ENCODE assay signal across 2 cellular contexts in genomic region chr10:73244866-73245477, GRCh38.
TF ChIP-seq lines count a peak whose summit lies in the region.

No MANE protein-coding gene starts in this region.

TF ChIP-seq in SK-N-SH treated with all-trans-retinoic acid at 6 μM for 48 hours, 23 proteins besides CTCF, POLR2A, EP300 and RAD21 (continued from another document):
- TF ChIP-seq POU6F1 (CRISPR knock-in tag; IDR thresholded peaks at IDR 0.05; ENCODE audit: borderline replicate concordance, low read depth) (no peak), ZNF565 (CRISPR knock-in tag; conservative IDR thresholded peaks at IDR 0.05; ENCODE audit: low read depth) (no peak), BACH2 (CRISPR knock-in tag; IDR thresholded peaks at IDR 0.05; ENCODE audit: borderline replicate concordance) (no peak), ZNF70 (CRISPR knock-in tag; IDR thresholded peaks at IDR 0.05) (no peak), ISL1 (CRISPR knock-in tag; IDR thresholded peaks at IDR 0.05) (no peak), CREB5 (CRISPR knock-in tag; IDR thresholded peaks at IDR 0.05; ENCODE audit: low read depth) (no peak), ZC3H10 (CRISPR knock-in tag; IDR thresholded peaks at IDR 0.05) (no peak), ZFP3 (CRISPR knock-in tag; IDR thresholded peaks at IDR 0.05) (no peak), CSDC2 (CRISPR knock-in tag; IDR thresholded peaks at IDR 0.05) (no peak), RARB (CRISPR knock-in tag; IDR thresholded peaks at IDR 0.05) (no peak), ARNTL (CRISPR knock-in tag; IDR thresholded peaks at IDR 0.05; ENCODE audit: borderline replicate concordance, low read depth) (no peak), GLIS3 (CRISPR knock-in tag; IDR thresholded peaks at IDR 0.05) (no peak), PATZ1 (CRISPR knock-in tag; IDR thresholded peaks at IDR 0.05; ENCODE audit: borderline replicate concordance) (no peak), PPARA (CRISPR knock-in tag; IDR thresholded peaks at IDR 0.05; ENCODE audit: borderline replicate concordance) (no peak), CSRNP3 (CRISPR knock-in tag; IDR thresholded peaks at IDR 0.05) (no peak), TOX (CRISPR knock-in tag; IDR thresholded peaks at IDR 0.05; ENCODE audit: borderline replicate concordance) (no peak), ZNF8 (CRISPR knock-in tag; IDR thresholded peaks at IDR 0.05) (no peak), ZFP30 (CRISPR knock-in tag; IDR thresholded peaks at IDR 0.05) (no peak), ESRRG (CRISPR knock-in tag; IDR thresholded peaks at IDR 0.05) (no peak)

TF ChIP-seq in endothelial cell of umbilical vein, 7 proteins besides CTCF, POLR2A, EP300 and RAD21 (continued from another document):
- no peak for TF ChIP-seq FOS (IDR thresholded peaks at IDR 0.05; ENCODE audit: borderline replicate concordance, insufficient read depth, low read length)
- no peak for TF ChIP-seq MYC (IDR thresholded peaks at IDR 0.05; ENCODE audit: low read depth, low read length)
TF ChIP-seq in endothelial cell of umbilical vein: peak in this region for 0.
